Comparison of ENCODE assay signal across 8 cellular contexts in genomic region chr7:31122649-31123058, GRCh38.
DNase-seq lines count a peak whose midpoint lies in the region; ATAC-seq and TF ChIP-seq lines count a peak whose summit lies in the region.

No MANE protein-coding gene starts in this region.

- H3K4me1 ChIP-seq in gastroesophageal sphincter, result peaks cover 0 to 15% (median 0%) of the 10 kb centered on the region in 3 donors

- H3K27me3 ChIP-seq in gastroesophageal sphincter, result no peaks in the 10 kb centered on the region

- no peak for TF ChIP-seq EP300 in gastroesophageal sphincter (IDR thresholded peaks at IDR 0.05)

- WGBS in gastroesophageal sphincter (ENCODE audit: low coverage in 1 of 2), 2 donors, result 0 to 4% methylated on average over 2 to 4 of the region's 4 CpGs

- peak; percentile 45 for DNase-seq in activated CD4-positive, CD25-positive, alpha-beta regulatory T cell treated with anti-CD3 and anti-CD28 coated beads, Interleukin-2, amount 50 U/mL, for 72 hours
- DNase-seq in activated CD4-positive, CD25-positive, alpha-beta regulatory T cell (lab: John Stamatoyannopoulos, UW), result no peak
- peak; percentile 51 for DNase-seq in NCI-H526 treated with DMSO at 0.1 percent for 48 hours (lab: John Stamatoyannopoulos, UW)
- peak; percentile 33 for DNase-seq in activated T-cell treated with anti-CD3 and anti-CD28 coated beads, Interleukin-2, amount 50 U/mL, for 1 hour
- peak; percentile 63 for DNase-seq in occipital lobe (lab: John Stamatoyannopoulos, UW)

- no peak overlapping the region for H3K4me3 ChIP-seq in gastroesophageal sphincter

- TF ChIP-seq POLR2A in gastroesophageal sphincter (IDR thresholded peaks at IDR 0.05), result no peak

- H3K27ac ChIP-seq in gastroesophageal sphincter, result no peak overlapping the region

- ATAC-seq in HG03159 (IDR thresholded peaks at IDR 0.05; ENCODE audit: unreplicated experiment) (peak; percentile 63), gastroesophageal sphincter (peak; percentile 73), GM21381 (IDR thresholded peaks at IDR 0.05; ENCODE audit: unreplicated experiment) (no peak)

- peak; percentile 69 to 88 (median 72) for TF ChIP-seq CTCF in gastroesophageal sphincter (IDR thresholded peaks at IDR 0.05)

- H3K9me3 ChIP-seq in gastroesophageal sphincter, result no peaks in the 10 kb centered on the region

- no peaks in the 10 kb centered on the region for H3K36me3 ChIP-seq in gastroesophageal sphincter

Comparison
In these comparisons a context has a peak if more than half of its experiments do, and no peak if none do; other contexts are left out.
1. DNase-seq: peak in activated CD4-positive, CD25-positive, alpha-beta regulatory T cell treated with anti-CD3 and anti-CD28 coated beads, Interleukin-2, amount 50 U/mL, for 72 hours (single experiment), NCI-H526 treated with DMSO at 0.1 percent for 48 hours (single experiment), activated T-cell treated with anti-CD3 and anti-CD28 coated beads, Interleukin-2, amount 50 U/mL, for 1 hour (single experiment) and occipital lobe (single experiment); none in activated CD4-positive, CD25-positive, alpha-beta regulatory T cell (0 of 4).